Comparison of ENCODE assay signal across 9 cellular contexts in the genomic region with DNA sequence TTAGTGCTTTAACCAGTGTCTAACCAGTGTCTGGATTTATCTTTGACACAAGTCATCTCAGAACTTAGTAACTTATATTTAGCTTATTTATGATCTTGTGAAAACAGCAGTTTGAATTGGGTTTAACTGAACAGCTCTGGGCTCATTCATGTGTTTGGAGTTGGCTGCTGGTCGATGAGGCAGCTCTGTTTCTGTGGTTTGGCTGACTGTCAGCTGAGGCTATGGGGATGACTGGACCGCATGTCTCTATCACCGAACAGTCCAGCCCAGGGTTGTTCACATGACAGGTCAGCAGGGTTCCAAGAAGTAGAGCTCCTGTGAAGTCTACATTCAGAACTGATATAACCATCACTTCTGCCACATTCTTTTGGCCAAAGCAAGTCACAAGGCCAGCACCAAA. TPM values are rescaled to one million over a fixed set of nuclear protein-coding genes. Genes with fewer than 3 reads are reported as not detected.
A peak's percentile ranks its signal among the peaks of the same experiment; 100 is the strongest.
DNase-seq lines count a peak whose midpoint lies in the region; ATAC-seq and TF ChIP-seq lines count a peak whose summit lies in the region.
"Had no signal": no experiment of that assay in that cellular context is flagged by ENCODE, and none has a peak within 500 bp of the region (broad histone marks: within the 10 kb centered on the region; RNA-seq: fewer than 3 reads in every experiment).

No MANE protein-coding gene starts in this region.

- no peak overlapping the region for H3K27ac Mint-ChIP-seq in endodermal cell

- WGBS in endodermal cell (ENCODE audit: insufficient coverage in 1 of 2, insufficient read length in 1 of 2), 2 experiments, result 87 to 92% methylated on average over 2 to 3 of the region's 3 CpGs

- TF ChIP-seq CTCF in GM12864 (IDR thresholded peaks at IDR 0.05; ENCODE audit: low read depth, low read length, missing control alignments), result no peak
- TF ChIP-seq CTCF in epithelial cell of esophagus (IDR thresholded peaks at IDR 0.05; ENCODE audit: insufficient read depth, low read depth, low read length, missing control alignments), result no peak
- TF ChIP-seq CTCF in endodermal cell (conservative IDR thresholded peaks at IDR 0.05), result no peak

- no peak overlapping the region for H3K9ac ChIP-seq in endodermal cell (ENCODE audit: extremely low read depth, low read length, poor library complexity, severe bottlenecking)

- peak; percentile 94 for ATAC-seq in GM21576 (IDR thresholded peaks at IDR 0.05; ENCODE audit: unreplicated experiment)

- H3K36me3 Mint-ChIP-seq in endodermal cell (ENCODE audit: low read depth), result no peaks in the 10 kb centered on the region

- peaks cover 4% of the 10 kb centered on the region for H3K9me3 Mint-ChIP-seq in endodermal cell

- peaks cover 16% of the 10 kb centered on the region for H3K9me3 ChIP-seq in endodermal cell (ENCODE audit: control insufficient read depth, low read length)
- H3K9me3 ChIP-seq: breast epithelium had no signal

- no peak overlapping the region for H3K4me3 Mint-ChIP-seq in endodermal cell

- H3K27me3 Mint-ChIP-seq in endodermal cell (ENCODE audit: insufficient read depth), result no peaks in the 10 kb centered on the region

- H3K4me3 ChIP-seq in GM12864 (ENCODE audit: low read depth, low read length), result no peak overlapping the region
- no peak overlapping the region for H3K4me3 ChIP-seq in epithelial cell of esophagus (ENCODE audit: low read length)
- no peak overlapping the region for H3K4me3 ChIP-seq in endodermal cell (ENCODE audit: low read length)
- H3K4me3 ChIP-seq: breast epithelium had no signal

- peak; percentile 53 for DNase-seq in GM12864 (ENCODE audit: low read depth)
- DNase-seq in HK-2 (ENCODE audit: unreplicated experiment), result peak; percentile 72
- peak; percentile 85 for DNase-seq in epithelial cell of esophagus (ENCODE audit: low read depth)
- DNase-seq in superior temporal gyrus (ENCODE audit: extremely low spot score), result peak; percentile 69
- no peak for DNase-seq in COR-L47 (lab: John Stamatoyannopoulos, UW)
- no peak for DNase-seq in endodermal cell
- DNase-seq in T-helper 2 cell, result no peak

- H3K27me3 ChIP-seq in endodermal cell (ENCODE audit: control insufficient read depth, insufficient read depth, low read length, poor library complexity, severe bottlenecking), result no peaks in the 10 kb centered on the region
- H3K27me3 ChIP-seq: breast epithelium had no signal

- no peaks in the 10 kb centered on the region for H3K4me1 ChIP-seq in endodermal cell (ENCODE audit: control insufficient read depth, insufficient read depth, low read length)
- H3K4me1 ChIP-seq: breast epithelium had no signal

- H3K27ac ChIP-seq in endodermal cell (ENCODE audit: low read depth, low read length), result no peak overlapping the region
- H3K27ac ChIP-seq: breast epithelium had no signal

- no peaks in the 10 kb centered on the region for H3K36me3 ChIP-seq in endodermal cell (ENCODE audit: control insufficient read depth, insufficient read depth, low read length)
- H3K36me3 ChIP-seq: breast epithelium had no signal

- peaks cover 3% of the 10 kb centered on the region for H3K4me1 Mint-ChIP-seq in endodermal cell

RNA-seq across cellular contexts. Expression of a gene that starts 29.1 kb away (rescaled TPM):
- 10 to 100 TPM; 32.3 to 49.5 TPM for total RNA-seq in endodermal cell
- polyA plus RNA-seq in endodermal cell (2013, experiment 1 of 2), result 22.4 TPM
- polyA plus RNA-seq in endodermal cell (2013, experiment 2 of 2), result 23.8 TPM

Comparison
In these comparisons a context has a peak if more than half of its experiments do, and no peak if none do; other contexts are left out.
1. DNase-seq: peak in GM12864 (single experiment), HK-2 (single experiment), epithelial cell of esophagus (single experiment) and superior temporal gyrus (single experiment); none in COR-L47 (single experiment), endodermal cell (single experiment) and T-helper 2 cell (0 of 5).